Comparison of ENCODE assay signal across 18 cellular contexts in the genomic region with DNA sequence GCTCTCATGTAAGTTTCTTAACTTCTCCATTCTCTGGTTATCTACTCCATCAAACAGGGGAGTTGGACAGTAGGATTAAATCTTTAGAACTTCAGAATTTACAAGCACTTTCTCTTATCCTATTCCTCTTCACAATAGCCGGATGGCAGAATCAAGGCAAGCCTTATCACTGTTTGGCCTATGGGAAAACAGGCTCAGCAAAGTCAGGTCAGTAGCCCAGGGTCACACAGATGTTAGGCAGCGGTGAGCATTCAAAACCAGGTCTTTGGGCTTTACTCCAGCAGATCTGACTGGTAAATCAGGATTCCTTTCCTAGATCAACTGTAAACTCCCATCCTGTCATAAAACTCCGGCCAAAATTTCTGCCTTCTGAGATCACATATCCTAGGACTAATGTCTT.
A peak's percentile ranks its signal among the peaks of the same experiment; 100 is the strongest.
DNase-seq lines count a peak whose midpoint lies in the region; ATAC-seq and TF ChIP-seq lines count a peak whose summit lies in the region.
"Had no signal": no experiment of that assay in that cellular context is flagged by ENCODE, and none has a peak within 500 bp of the region (broad histone marks: within the 10 kb centered on the region; RNA-seq: fewer than 3 reads in every experiment).

No MANE protein-coding gene starts in this region.

- peaks cover 26% of the 10 kb centered on the region for H3K4me1 Mint-ChIP-seq in nephron

- H4K20me1 ChIP-seq in PC-3 (ENCODE audit: low read length) = no peaks in the 10 kb centered on the region

- peaks cover 35% of the 10 kb centered on the region for H3K4me1 ChIP-seq in PC-3 (ENCODE audit: insufficient read depth, low read length)

- H3K27ac Mint-ChIP-seq in nephron = peak overlapping the region; percentile 80 to 96 (median 95)
- H3K27ac Mint-ChIP-seq: activated naive CD4-positive, alpha-beta T cell treated with anti-CD3 and anti-CD28 coated beads, Interleukin-2, amount 10 ng/mL, durations not matched to agents 7 days and 5 days; effector memory CD8-positive, alpha-beta T cell had no signal

- H3K4me2 ChIP-seq in PC-3 (ENCODE audit: low read length) = peak overlapping the region; percentile 61

- no peak overlapping the region; the same call in 1 of the 2 replicates for H2AFZ ChIP-seq in PC-3 (ENCODE audit: low read length)

- no peaks in the 10 kb centered on the region for H3K36me3 Mint-ChIP-seq in nephron (ENCODE audit: low read depth)
- H3K36me3 Mint-ChIP-seq: activated naive CD4-positive, alpha-beta T cell treated with anti-CD3 and anti-CD28 coated beads, Interleukin-2, amount 10 ng/mL, durations not matched to agents 7 days and 5 days; brain had no signal

- no peaks in the 10 kb centered on the region for H3K79me2 ChIP-seq in PC-3 (ENCODE audit: low read length)

- POLR2A ChIA-PET in PC-3 (lab: Charles Lee; ENCODE audit: unreplicated experiment) = interaction anchor here (0.6 kb wide), 1 partner anchor 72 kb away, joined by 4 read pairs; no protein-coding TSS in a partner anchor

- no peaks in the 10 kb centered on the region for H3K9me2 ChIP-seq in PC-3 (replicated peaks; ENCODE audit: low read length)

- H3K36me3 ChIP-seq in PC-3 (ENCODE audit: low read depth, low read length) = no peaks in the 10 kb centered on the region

- peaks cover 12% of the 10 kb centered on the region for H3K27me3 Mint-ChIP-seq in nephron (ENCODE audit: low read depth)
- H3K27me3 Mint-ChIP-seq: brain had no signal

- no peak for TF ChIP-seq CTCF in PC-3 (conservative IDR thresholded peaks at IDR 0.05; ENCODE audit: low read depth, low read length)
- no peak for TF ChIP-seq CTCF in nephron (IDR thresholded peaks at IDR 0.05; ENCODE audit: unreplicated experiment in 3 of 3)
- TF ChIP-seq CTCF in coronary artery (IDR thresholded peaks at IDR 0.05) = no peak
- no peak for TF ChIP-seq CTCF in omental fat pad (IDR thresholded peaks at IDR 0.05)

- H3K9me3 Mint-ChIP-seq in nephron = peaks cover 5% of the 10 kb centered on the region
- H3K9me3 Mint-ChIP-seq: activated naive CD4-positive, alpha-beta T cell treated with anti-CD3 and anti-CD28 coated beads, Interleukin-2, amount 10 ng/mL, durations not matched to agents 7 days and 5 days; effector memory CD8-positive, alpha-beta T cell had no signal

- peak; percentile 75 for ATAC-seq in PC-3
- no peak for ATAC-seq in omental fat pad (ENCODE audit: low FRiP score)
- ATAC-seq: activated CD4-positive, CD25-positive, alpha-beta regulatory T cell treated with anti-CD3 and anti-CD28 coated beads, Interleukin-2, amount 50 U/mL, for 24 hours; effector memory CD8-positive, alpha-beta T cell had no signal

- DNase-seq in A172 (ENCODE audit: low spot score) (peak; percentile 24), PC-3 (peak; percentile 86), epithelial cell of prostate (ENCODE audit: low read depth, low spot score) (no peak), foreskin melanocyte (no peak), coronary artery (ENCODE audit: low spot score) (no peak), omental fat pad (ENCODE audit: low spot score) (no peak)
- no peak for DNase-seq in stimulated activated CD4-positive, alpha-beta T cell treated with anti-CD3 and anti-CD28 coated beads, Interleukin-4, amount 100 ng/mL, for 1 hour
- DNase-seq: ACHN; activated naive CD4-positive, alpha-beta T cell treated with anti-CD3 and anti-CD28 coated beads, Interleukin-2, amount 10 ng/mL, durations not matched to agents 7 days and 5 days; effector memory CD8-positive, alpha-beta T cell; GF-D8; MV-4-11; NCI-H2107; T-helper 2 cell had no signal

- no peaks in the 10 kb centered on the region for H3K27me3 ChIP-seq in PC-3 (ENCODE audit: low read length)

- CTCF ChIA-PET in PC-3 (lab: Charles Lee) = no interaction called here

- peak overlapping the region; percentile 6; the same call in 1 of the 2 replicates for H3K4me3 ChIP-seq in PC-3 (ENCODE audit: low read length)
- H3K4me3 ChIP-seq in coronary artery = no peak overlapping the region

- H3K27ac ChIP-seq in PC-3 (ENCODE audit: low read length) = peak overlapping the region; percentile 73
- peak overlapping the region; percentile 78 for H3K27ac ChIP-seq in epithelial cell of prostate
- H3K27ac ChIP-seq in coronary artery = peak overlapping the region in 1 of 2 donors; percentile 47
- H3K27ac ChIP-seq: RWPE1 had no signal

- intact Hi-C loops in PC-3 (cut with micrococcal nuclease) = loop anchor here (2.0 kb wide), 1 partner anchor 17 kb away; no protein-coding TSS in a partner anchor

- H3K4me3 Mint-ChIP-seq in nephron = no peak overlapping the region
- H3K4me3 Mint-ChIP-seq: activated naive CD4-positive, alpha-beta T cell treated with anti-CD3 and anti-CD28 coated beads, Interleukin-2, amount 10 ng/mL, durations not matched to agents 7 days and 5 days; effector memory CD8-positive, alpha-beta T cell had no signal

- BruUV-seq in PC-3 (replicated peaks; lab: Mats Ljungman, UMichigan) = no TSS peak

- no peak overlapping the region for H3K9ac ChIP-seq in PC-3 (ENCODE audit: low read length)

- no peaks in the 10 kb centered on the region for H3F3A ChIP-seq in PC-3 (ENCODE audit: low read length, unreplicated experiment)

- H3K9me3 ChIP-seq in PC-3 (ENCODE audit: low read length) = no peaks in the 10 kb centered on the region

Comparison
In these comparisons a context has a peak if more than half of its experiments do, and no peak if none do; other contexts are left out.
1. DNase-seq: peak in A172 (single experiment) and PC-3 (single experiment); none in epithelial cell of prostate (single experiment), foreskin melanocyte (single experiment), stimulated activated CD4-positive, alpha-beta T cell treated with anti-CD3 and anti-CD28 coated beads, Interleukin-4, amount 100 ng/mL, for 1 hour (single experiment), coronary artery (single experiment) and omental fat pad (single experiment).